Comparison of ENCODE assay signal across 8 cellular contexts in the genomic region with DNA sequence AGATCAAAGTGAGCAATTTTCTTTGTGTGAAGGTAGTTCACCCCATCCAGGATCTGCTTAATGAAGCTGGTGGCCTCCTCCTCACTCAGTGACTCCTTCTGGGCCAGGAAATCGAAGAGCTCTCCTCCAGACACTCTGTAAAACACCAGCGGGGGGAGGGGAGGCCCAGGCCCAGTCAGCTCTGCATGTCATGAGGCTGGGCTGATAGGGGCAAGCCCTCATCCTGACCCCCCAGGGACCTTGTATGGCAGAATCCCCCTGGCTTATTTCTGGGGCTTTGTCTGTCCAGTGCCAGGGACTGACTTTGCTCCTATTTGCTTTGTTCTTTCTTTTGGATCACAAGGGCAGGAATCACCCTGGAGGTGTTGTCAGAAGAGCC.
A peak's percentile ranks its signal among the peaks of the same experiment; 100 is the strongest.
DNase-seq lines count a peak whose midpoint lies in the region; ATAC-seq, FAIRE-seq and TF ChIP-seq lines count a peak whose summit lies in the region.

No MANE protein-coding gene starts in this region.

- peak overlapping the region; percentile 20; the same call in 1 of the 2 replicates for H3K4me2 ChIP-seq in K562 (ENCODE audit: insufficient read depth, low read length)

- H3K4me3 ChIP-seq in Peyer's patch (no peak overlapping the region), K562 (no peak overlapping the region)

- TF ChIP-seq CTCF in Peyer's patch (IDR thresholded peaks at IDR 0.05) (no peak), K562 (IDR thresholded peaks at IDR 0.05 in 2 of 3, conservative IDR thresholded peaks at IDR 0.05 in 1 of 3; ENCODE audit: insufficient read depth in 2 of 3, low read depth in 1 of 3, low read length in 3 of 3) (no peak)

- TF ChIP-seq POLR2A in Peyer's patch (IDR thresholded peaks at IDR 0.05) (no peak), K562 (conservative IDR thresholded peaks at IDR 0.05) (no peak)

- H2AFZ ChIP-seq in K562 (ENCODE audit: low read depth, low read length) = peak overlapping the region; percentile 84

- 8% methylated on average over 2 of the region's 2 CpGs for WGBS in K562 (ENCODE audit: insufficient coverage, low coverage, missing lambda C conversion rate)

- peaks cover 0 to 56% (median 14%) of the 10 kb centered on the region in 4 donors for H3K4me1 ChIP-seq in Peyer's patch
- peaks cover 6 to 25% of the 10 kb centered on the region in 2 experiments for H3K4me1 ChIP-seq in K562 (replicated peaks in 1 of 2; ENCODE audit: control insufficient read depth in 2 of 2, insufficient read depth in 2 of 2, low read length in 2 of 2)

- FAIRE-seq in K562 (lab: Jason Lieb, UNC) = peak; percentile 70

- H3K9ac ChIP-seq in K562 (ENCODE audit: insufficient read depth in 1 of 2, low read depth in 2 of 2, low read length in 2 of 2) = peak overlapping the region; percentile 14 to 62; a peak in 3 of 4 replicates

- no peaks in the 10 kb centered on the region for H4K20me1 ChIP-seq in K562 (replicated peaks; ENCODE audit: control insufficient read depth, insufficient read depth, low read length)

- no peak for TF ChIP-seq RAD21 in K562 (CRISPR knock-in tag; conservative IDR thresholded peaks at IDR 0.05 in 1 of 2, IDR thresholded peaks at IDR 0.05 in 1 of 2)

- H3K27me3 ChIP-seq in Peyer's patch = no peaks in the 10 kb centered on the region
- no peaks in the 10 kb centered on the region for H3K27me3 ChIP-seq in K562 (ENCODE audit: control insufficient read depth in 2 of 2, insufficient read depth in 2 of 2, low read length in 2 of 2)

- no peaks in the 10 kb centered on the region for H3K79me2 ChIP-seq in K562 (ENCODE audit: control insufficient read depth, insufficient read depth, low read length)

- H3K36me3 ChIP-seq in Peyer's patch (peaks cover 0 to 3% (median 0%) of the 10 kb centered on the region in 3 donors), K562 (ENCODE audit: control insufficient read depth, insufficient read depth, low read length) (no peaks in the 10 kb centered on the region)

- ATAC-seq in GM21360 (IDR thresholded peaks at IDR 0.05; ENCODE audit: unreplicated experiment) = peak; percentile 18
- ATAC-seq in K562 = peak; percentile 93

- in situ Hi-C loops in K562 (cut with MboI) = no loop called here

- no TSS peak for BruUV-seq in K562 (replicated peaks; lab: Mats Ljungman, UMichigan)

- intact Hi-C loops in K562 (cut with micrococcal nuclease) = no loop called here

- peak; percentile 19 to 72 (median 52) for DNase-seq in Peyer's patch
- peak; percentile 49 to 73 (median 58) for DNase-seq in K562 (ENCODE audit: extremely low read depth in 1 of 4, low spot score in 3 of 4)
- peak in 2 of 3 donors; percentile 11 to 17 for DNase-seq in stimulated activated CD4-positive, alpha-beta T cell treated with anti-CD3 and anti-CD28 coated beads, TNF-alpha, amount 100 ng/mL, for 1 hour (ENCODE audit: low read depth in 3 of 3, low spot score in 1 of 3)
- no peak for DNase-seq in AG08396 (ENCODE audit: low spot score)
- DNase-seq in globus pallidus (ENCODE audit: low spot score) = no peak
- no peak for DNase-seq in putamen (ENCODE audit: low spot score)
- DNase-seq in GF-D8 (lab: John Stamatoyannopoulos, UW) = no peak

- H3K9me3 ChIP-seq in Peyer's patch = no peaks in the 10 kb centered on the region
- H3K9me3 ChIP-seq in K562 (replicated peaks; ENCODE audit: control insufficient read depth, insufficient read depth, low read depth, low read length) = no peaks in the 10 kb centered on the region

- H3K9me1 ChIP-seq in K562 (ENCODE audit: control insufficient read depth, insufficient read depth, low read length) = no peaks in the 10 kb centered on the region

- POLR2A ChIA-PET in K562 (lab: Yijun Ruan, JAX) = interaction anchor here (0.5 to 0.6 kb wide), 2 partner anchors 254 to 358 kb away, joined by 3 read pairs; no protein-coding TSS in a partner anchor

- CTCF ChIA-PET in K562 (lab: Yijun Ruan, JAX; ENCODE audit: low intra/inter-chr PET ratio) = no interaction called here

- H3K27ac ChIP-seq in Peyer's patch (peak overlapping the region; percentile 65 to 91 (median 74)), K562 (ENCODE audit: extremely low read depth, low read depth, low read length) (peak overlapping the region; percentile 33; the same call in 2 of the 3 replicates)

- no peak for TF ChIP-seq EP300 in K562 (IDR thresholded peaks at IDR 0.05; ENCODE audit: low read length)

TF ChIP-seq in K562, 482 proteins besides CTCF, POLR2A, EP300 and RAD21 (continues in another document):
- peak; percentile 61 for TF ChIP-seq WHSC1 (IDR thresholded peaks at IDR 0.05; ENCODE audit: low read length)
- no peak for TF ChIP-seq NCOA1 (IDR thresholded peaks at IDR 0.05; ENCODE audit: low read depth)
- TF ChIP-seq POLR2B (IDR thresholded peaks at IDR 0.05; ENCODE audit: low read depth, partially characterized antibody) = no peak
- no peak for TF ChIP-seq PRPF4 (IDR thresholded peaks at IDR 0.05; ENCODE audit: insufficient read depth, low read depth, low read length, poor library complexity, severe bottlenecking)
- 0 out of 2 replicates have a peak, but pooled peaks have one; percentile 22 for TF ChIP-seq ZNF766 (CRISPR knock-in tag; conservative IDR thresholded peaks at IDR 0.05)
- no peak for TF ChIP-seq ID3 (CRISPR knock-in tag; IDR thresholded peaks at IDR 0.05)
- TF ChIP-seq ID3 (tag; IDR thresholded peaks at IDR 0.05) = no peak
- TF ChIP-seq, protein P1, sequence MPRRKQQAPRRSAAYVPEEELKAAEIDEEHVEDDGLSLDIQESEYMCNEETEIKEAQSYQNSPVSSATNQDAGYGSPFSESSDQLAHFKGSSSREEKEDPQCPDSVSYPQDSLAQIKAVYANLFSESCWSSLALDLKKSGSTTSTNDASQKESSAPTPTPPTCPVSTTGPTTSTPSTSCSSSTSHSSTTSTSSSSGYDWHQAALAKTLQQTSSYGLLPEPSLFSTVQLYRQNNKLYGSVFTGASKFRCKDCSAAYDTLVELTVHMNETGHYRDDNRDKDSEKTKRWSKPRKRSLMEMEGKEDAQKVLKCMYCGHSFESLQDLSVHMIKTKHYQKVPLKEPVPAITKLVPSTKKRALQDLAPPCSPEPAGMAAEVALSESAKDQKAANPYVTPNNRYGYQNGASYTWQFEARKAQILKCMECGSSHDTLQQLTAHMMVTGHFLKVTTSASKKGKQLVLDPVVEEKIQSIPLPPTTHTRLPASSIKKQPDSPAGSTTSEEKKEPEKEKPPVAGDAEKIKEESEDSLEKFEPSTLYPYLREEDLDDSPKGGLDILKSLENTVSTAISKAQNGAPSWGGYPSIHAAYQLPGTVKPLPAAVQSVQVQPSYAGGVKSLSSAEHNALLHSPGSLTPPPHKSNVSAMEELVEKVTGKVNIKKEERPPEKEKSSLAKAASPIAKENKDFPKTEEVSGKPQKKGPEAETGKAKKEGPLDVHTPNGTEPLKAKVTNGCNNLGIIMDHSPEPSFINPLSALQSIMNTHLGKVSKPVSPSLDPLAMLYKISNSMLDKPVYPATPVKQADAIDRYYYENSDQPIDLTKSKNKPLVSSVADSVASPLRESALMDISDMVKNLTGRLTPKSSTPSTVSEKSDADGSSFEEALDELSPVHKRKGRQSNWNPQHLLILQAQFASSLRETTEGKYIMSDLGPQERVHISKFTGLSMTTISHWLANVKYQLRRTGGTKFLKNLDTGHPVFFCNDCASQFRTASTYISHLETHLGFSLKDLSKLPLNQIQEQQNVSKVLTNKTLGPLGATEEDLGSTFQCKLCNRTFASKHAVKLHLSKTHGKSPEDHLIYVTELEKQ (CRISPR knock-in tag; IDR thresholded peaks at IDR 0.05) = no peak
- TF ChIP-seq E2F5 (CRISPR knock-in tag; IDR thresholded peaks at IDR 0.05) = no peak
- peak; percentile 52; the same call in 1 of the 2 replicates for TF ChIP-seq BRD4 (IDR thresholded peaks at IDR 0.05)
- TF ChIP-seq, protein P2, sequence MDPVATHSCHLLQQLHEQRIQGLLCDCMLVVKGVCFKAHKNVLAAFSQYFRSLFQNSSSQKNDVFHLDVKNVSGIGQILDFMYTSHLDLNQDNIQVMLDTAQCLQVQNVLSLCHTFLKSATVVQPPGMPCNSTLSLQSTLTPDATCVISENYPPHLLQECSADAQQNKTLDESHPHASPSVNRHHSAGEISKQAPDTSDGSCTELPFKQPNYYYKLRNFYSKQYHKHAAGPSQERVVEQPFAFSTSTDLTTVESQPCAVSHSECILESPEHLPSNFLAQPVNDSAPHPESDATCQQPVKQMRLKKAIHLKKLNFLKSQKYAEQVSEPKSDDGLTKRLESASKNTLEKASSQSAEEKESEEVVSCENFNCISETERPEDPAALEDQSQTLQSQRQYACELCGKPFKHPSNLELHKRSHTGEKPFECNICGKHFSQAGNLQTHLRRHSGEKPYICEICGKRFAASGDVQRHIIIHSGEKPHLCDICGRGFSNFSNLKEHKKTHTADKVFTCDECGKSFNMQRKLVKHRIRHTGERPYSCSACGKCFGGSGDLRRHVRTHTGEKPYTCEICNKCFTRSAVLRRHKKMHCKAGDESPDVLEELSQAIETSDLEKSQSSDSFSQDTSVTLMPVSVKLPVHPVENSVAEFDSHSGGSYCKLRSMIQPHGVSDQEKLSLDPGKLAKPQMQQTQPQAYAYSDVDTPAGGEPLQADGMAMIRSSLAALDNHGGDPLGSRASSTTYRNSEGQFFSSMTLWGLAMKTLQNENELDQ (CRISPR knock-in tag; IDR thresholded peaks at IDR 0.05; ENCODE audit: borderline replicate concordance) = no peak
- no peak for TF ChIP-seq CEBPG (CRISPR knock-in tag; IDR thresholded peaks at IDR 0.05)
- TF ChIP-seq CEBPG (tag; conservative IDR thresholded peaks at IDR 0.05 in 1 of 2, IDR thresholded peaks at IDR 0.05 in 1 of 2) = no peak
- TF ChIP-seq RUNX1 (IDR thresholded peaks at IDR 0.05; ENCODE audit: low read depth) = no peak
- 0 out of 2 replicates have a peak, but pooled peaks have one; percentile 26 for TF ChIP-seq SMAD4 (CRISPR knock-in tag; conservative IDR thresholded peaks at IDR 0.05)
- TF ChIP-seq ETV5 (CRISPR knock-in tag; IDR thresholded peaks at IDR 0.05; ENCODE audit: low read depth) = no peak

Comparison
In these comparisons a context has a peak if more than half of its experiments do, and no peak if none do; other contexts are left out.
1. DNase-seq: peak in Peyer's patch (3 of 3), K562 (4 of 4) and stimulated activated CD4-positive, alpha-beta T cell treated with anti-CD3 and anti-CD28 coated beads, TNF-alpha, amount 100 ng/mL, for 1 hour (2 of 3); none in AG08396 (single experiment), globus pallidus (single experiment), putamen (single experiment) and GF-D8 (single experiment).